In the genomic region with DNA sequence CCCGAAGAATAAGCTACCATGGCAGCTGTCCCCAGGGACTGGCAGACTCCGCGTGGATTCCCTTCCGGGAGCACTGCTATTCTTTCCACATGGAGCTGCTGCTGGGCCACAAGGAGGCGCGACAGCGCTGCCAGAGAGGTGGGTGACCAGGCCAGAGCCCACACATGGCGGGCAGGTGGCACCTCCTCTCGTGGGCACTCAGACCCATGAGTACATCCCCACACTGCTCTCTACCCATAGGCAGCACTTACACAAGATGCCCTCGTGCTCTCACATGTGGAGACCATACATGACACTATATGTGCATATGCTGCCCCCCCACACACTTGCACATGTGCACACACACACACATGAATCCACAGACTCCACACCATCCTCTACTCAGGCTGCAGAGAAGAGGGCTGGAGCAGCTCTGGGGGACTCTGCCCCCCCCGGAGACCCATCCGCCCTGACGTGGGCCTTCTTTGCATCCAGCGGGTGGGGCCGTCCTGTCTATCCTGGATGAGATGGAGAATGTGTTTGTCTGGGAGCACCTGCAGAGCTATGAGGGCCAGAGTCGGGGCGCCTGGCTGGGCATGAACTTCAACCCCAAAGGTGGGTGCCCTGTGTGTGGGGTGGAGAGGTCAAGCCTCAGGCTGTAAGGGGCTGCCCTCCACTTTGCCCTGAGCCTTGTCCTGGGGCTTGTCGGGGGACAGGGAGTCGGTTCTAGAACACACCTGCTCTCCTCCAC, we compare ENCODE assay signal across 2 cellular contexts.
TF ChIP-seq lines count a peak whose summit lies in the region.

No MANE protein-coding gene starts in this region.

TF ChIP-seq in SK-N-SH treated with all-trans-retinoic acid at 6 μM for 48 hours, 23 proteins besides CTCF, POLR2A, EP300 and RAD21 (continued from another document):
- TF ChIP-seq OSR1 (CRISPR knock-in tag; IDR thresholded peaks at IDR 0.05) (no peak), CSDC2 (CRISPR knock-in tag; IDR thresholded peaks at IDR 0.05) (no peak), TCF4 (CRISPR knock-in tag; IDR thresholded peaks at IDR 0.05; ENCODE audit: borderline replicate concordance) (no peak), PPARA (CRISPR knock-in tag; IDR thresholded peaks at IDR 0.05; ENCODE audit: borderline replicate concordance) (no peak), ZFP30 (CRISPR knock-in tag; IDR thresholded peaks at IDR 0.05) (no peak), TSHZ2 (CRISPR knock-in tag; IDR thresholded peaks at IDR 0.05) (no peak), ESRRG (CRISPR knock-in tag; IDR thresholded peaks at IDR 0.05) (no peak), ZNF70 (CRISPR knock-in tag; IDR thresholded peaks at IDR 0.05) (no peak), TOX (CRISPR knock-in tag; IDR thresholded peaks at IDR 0.05; ENCODE audit: borderline replicate concordance) (no peak), BACH2 (CRISPR knock-in tag; IDR thresholded peaks at IDR 0.05; ENCODE audit: borderline replicate concordance) (no peak), GLIS3 (CRISPR knock-in tag; IDR thresholded peaks at IDR 0.05) (no peak), CSRNP3 (CRISPR knock-in tag; IDR thresholded peaks at IDR 0.05) (no peak), SNAI2 (CRISPR knock-in tag; IDR thresholded peaks at IDR 0.05) (no peak)

TF ChIP-seq in K562, 482 proteins besides CTCF, POLR2A, EP300 and RAD21 (continued from another document):
- peak; percentile 49 for TF ChIP-seq CTCFL (IDR thresholded peaks at IDR 0.05; ENCODE audit: borderline replicate concordance, insufficient read depth, low read depth, low read length, poor library complexity, severe bottlenecking)
- no peak for TF ChIP-seq U2AF1 (optimal IDR thresholded peaks at IDR 0.05; ENCODE audit: low read depth, low read length)
- TF ChIP-seq DEAF1 (CRISPR knock-in tag; IDR thresholded peaks at IDR 0.05): no peak
- TF ChIP-seq PREB (CRISPR knock-in tag; IDR thresholded peaks at IDR 0.05): no peak
- TF ChIP-seq MCM3 (IDR thresholded peaks at IDR 0.05): no peak
